ENCODE assay signal across 16 cellular contexts in genomic region chr1:164704954-164705353, GRCh38.
DNase-seq lines count a peak whose midpoint lies in the region; FAIRE-seq and TF ChIP-seq lines count a peak whose summit lies in the region.
"Had no signal": no experiment of that assay in that cellular context is flagged by ENCODE, and none has a peak within 500 bp of the region (broad histone marks: within the 10 kb centered on the region; RNA-seq: fewer than 3 reads in every experiment).

No MANE protein-coding gene starts in this region.

- H3K36me3 ChIP-seq in brain microvascular endothelial cell (replicated peaks) (no peaks in the 10 kb centered on the region), osteoblast (ENCODE audit: insufficient read depth, low read length) (no peaks in the 10 kb centered on the region), kidney (ENCODE audit: control insufficient read depth in 1 of 2, insufficient read depth in 2 of 2, low read length in 2 of 2) (no peaks in the 10 kb centered on the region)

- H3K4me3 ChIP-seq in brain microvascular endothelial cell (ENCODE audit: low read depth, low read length) (no peak overlapping the region), osteoblast (ENCODE audit: insufficient read depth, low read length) (no peak overlapping the region), kidney (ENCODE audit: low read length in 2 of 2) (no peak overlapping the region)

- H3K9me3 ChIP-seq in osteoblast (ENCODE audit: low read depth, low read length) (no peaks in the 10 kb centered on the region), kidney (ENCODE audit: control insufficient read depth in 1 of 2, low read length in 2 of 2) (no peaks in the 10 kb centered on the region)

- TF ChIP-seq CTCF in brain microvascular endothelial cell (IDR thresholded peaks at IDR 0.05; ENCODE audit: low read depth, low read length, missing control alignments) (peak; percentile 58), osteoblast (IDR thresholded peaks at IDR 0.05; ENCODE audit: extremely low read depth, low read depth, low read length) (peak; percentile 10), kidney (IDR thresholded peaks at IDR 0.05; ENCODE audit: borderline replicate concordance, extremely low read depth, insufficient read depth) (no peak)

- H3K9ac ChIP-seq in kidney (ENCODE audit: low read length in 2 of 2) = no peak overlapping the region

- H3K4me2 ChIP-seq in osteoblast (ENCODE audit: insufficient read depth, low read length) = no peak overlapping the region

- H2AFZ ChIP-seq in osteoblast (ENCODE audit: low read length) = no peak overlapping the region

- H3K27ac ChIP-seq in brain microvascular endothelial cell (no peak overlapping the region), osteoblast (ENCODE audit: low read depth, low read length) (no peak overlapping the region), kidney (ENCODE audit: low read depth in 2 of 2, low read length in 2 of 2) (no peak overlapping the region)

- no peaks in the 10 kb centered on the region for H4K20me1 ChIP-seq in osteoblast (ENCODE audit: insufficient read depth, low read length)

- H3K4me1 ChIP-seq in osteoblast (ENCODE audit: insufficient read depth, low read length) (peaks cover 28% of the 10 kb centered on the region), kidney (ENCODE audit: control insufficient read depth in 1 of 2, insufficient read depth in 1 of 2, low read depth in 1 of 2, low read length in 2 of 2) (peaks cover 16 to 17% of the 10 kb centered on the region in 2 donors)

- intact Hi-C loops in kidney (cut with DNase I) = no loop called here

- no peaks in the 10 kb centered on the region for H3K79me2 ChIP-seq in osteoblast (ENCODE audit: insufficient read depth, low read length)

- in situ Hi-C loops in brain microvascular endothelial cell (cut with HindIII; ENCODE audit: low pct_ligation_motif_present, low sequenced_read_pairs) = no loop called here

- peak; percentile 25 for DNase-seq in Daoy (ENCODE audit: low read depth)
- DNase-seq in NCI-H1694 (lab: John Stamatoyannopoulos, UW) = peak; percentile 66
- DNase-seq in brain microvascular endothelial cell = no peak
- DNase-seq in osteoblast (ENCODE audit: insufficient read length, low spot score, missing footprints) = no peak
- DNase-seq in Ammon's horn (ENCODE audit: low spot score) = no peak
- no peak for DNase-seq in SW480 (ENCODE audit: low spot score)
- no peak for DNase-seq in kidney
- DNase-seq: activated CD4-positive, alpha-beta memory T cell treated with anti-CD3 and anti-CD28 coated beads, Interleukin-2, amount 10 ng/mL, durations not matched to agents 7 days and 5 days; activated naive CD4-positive, alpha-beta T cell treated with Interleukin-2 at 50 U/mL for 16 hours; Calu3; cerebellar nuclear complex; Kasumi-1; NK-92 treated with Interleukin-12 subunit alpha and Interleukin-12 subunit beta, amount 100 ng/mL, for 24 hours; occipital lobe; stimulated activated CD4-positive, alpha-beta T cell treated with anti-CD3 and anti-CD28 coated beads, Interleukin-2, amount 100 ng/mL, for 48 hours; stimulated activated naive CD8-positive, alpha-beta T cell treated with anti-CD3 and anti-CD28 coated beads, Interleukin-15, amount 100 ng/mL, for 72 hours had no signal

- no peak for FAIRE-seq in kidney (lab: Jason Lieb, UNC)

- H3K27me3 ChIP-seq in brain microvascular endothelial cell (replicated peaks) (no peaks in the 10 kb centered on the region), osteoblast (ENCODE audit: insufficient read depth, low read length) (no peaks in the 10 kb centered on the region)

Comparison
In these comparisons a context has a peak if more than half of its experiments do, and no peak if none do; other contexts are left out.
1. DNase-seq: peak in Daoy (single experiment) and NCI-H1694 (single experiment); none in brain microvascular endothelial cell (single experiment), osteoblast (single experiment), Ammon's horn (single experiment), SW480 (single experiment) and kidney (single experiment).